Comparison of ENCODE assay signal across 8 cellular contexts in the genomic region with DNA sequence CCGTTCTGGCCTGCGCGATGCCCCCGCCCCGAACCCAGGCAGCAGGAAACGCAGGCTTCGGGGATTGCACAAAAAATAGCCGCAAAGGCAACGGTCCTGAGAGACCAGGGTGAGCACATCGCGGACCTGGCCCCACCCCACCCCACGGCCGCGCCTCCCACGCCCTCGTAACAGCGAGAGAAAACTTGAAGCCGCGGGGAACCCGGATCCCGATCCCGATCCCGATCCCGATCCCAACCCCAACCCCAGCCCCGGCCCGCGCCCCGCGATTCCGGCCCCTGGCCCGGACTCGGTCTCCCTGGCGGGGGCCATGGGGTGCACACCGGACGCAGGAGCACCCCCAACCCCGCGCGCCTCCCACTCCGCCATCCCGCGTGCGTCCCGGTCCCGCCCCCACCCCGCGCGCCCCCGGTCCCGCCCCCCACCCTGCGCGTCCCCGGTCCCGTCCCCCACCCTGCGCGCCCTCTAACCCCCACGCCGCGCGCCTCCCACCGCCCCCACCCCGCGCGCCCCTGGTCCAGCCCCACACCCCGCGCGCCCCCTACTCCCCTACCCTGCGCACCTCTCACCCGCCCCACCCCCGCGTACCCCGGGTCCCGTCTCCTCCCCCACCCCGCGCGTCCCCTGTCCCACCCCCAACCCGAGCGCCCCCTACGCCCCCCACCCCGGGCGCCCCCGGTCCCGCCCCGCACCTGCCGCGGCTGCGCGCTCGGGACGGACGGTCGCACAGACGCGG. TPM values are rescaled to one million over a fixed set of nuclear protein-coding genes. Genes with fewer than 3 reads are reported as not detected.
A peak's percentile ranks its signal among the peaks of the same experiment; 100 is the strongest.
DNase-seq lines count a peak whose midpoint lies in the region; ATAC-seq and TF ChIP-seq lines count a peak whose summit lies in the region.

No MANE protein-coding gene starts in this region.

- no peaks in the 10 kb centered on the region for H3K9me3 Mint-ChIP-seq in activated naive CD4-positive, alpha-beta T cell treated with anti-CD3 and anti-CD28 coated beads, Interleukin-2, amount 50 U/mL, for 72 hours
- H3K9me3 Mint-ChIP-seq in chondrocyte (ENCODE audit: low read depth): no peaks in the 10 kb centered on the region

- H3K27ac Mint-ChIP-seq in activated naive CD4-positive, alpha-beta T cell treated with anti-CD3 and anti-CD28 coated beads, Interleukin-2, amount 50 U/mL, for 72 hours: peak overlapping the region in 1 of 2 donors; percentile 99
- H3K27ac Mint-ChIP-seq in T-helper 17 cell: peak overlapping the region; percentile 96
- H3K27ac Mint-ChIP-seq in chondrocyte (ENCODE audit: unreplicated experiment): peak overlapping the region; percentile 17

- H3K4me3 Mint-ChIP-seq in T-helper 17 cell: peak overlapping the region; percentile 94
- H3K4me3 Mint-ChIP-seq in chondrocyte (ENCODE audit: unreplicated experiment): peak overlapping the region; percentile 77

- H3K4me3 ChIP-seq in liver (ENCODE audit: low read depth in 1 of 3, low read length in 3 of 3): peak overlapping the region; percentile 43 to 91 (median 87)

- H3K27me3 ChIP-seq in liver (ENCODE audit: control insufficient read depth in 4 of 4, insufficient read depth in 4 of 4, low read length in 3 of 4): no peaks in the 10 kb centered on the region

- H3K9me3 ChIP-seq in T-helper 17 cell (ENCODE audit: control insufficient read depth, low read length, poor library complexity, severe bottlenecking) (peaks cover 2% of the 10 kb centered on the region), liver (ENCODE audit: control insufficient read depth in 4 of 4, low read length in 3 of 4) (no peaks in the 10 kb centered on the region)

- peaks cover 2 to 16% (median 11%) of the 10 kb centered on the region in 4 donors for H3K36me3 ChIP-seq in liver (ENCODE audit: control insufficient read depth in 4 of 4, insufficient read depth in 3 of 4, low read depth in 1 of 4, low read length in 3 of 4)

- TF ChIP-seq RAD21 in liver (IDR thresholded peaks at IDR 0.05): no peak

- H3K4me1 ChIP-seq in liver (ENCODE audit: control insufficient read depth in 4 of 4, insufficient read depth in 4 of 4, low read length in 3 of 4): peaks cover 9 to 35% (median 27%) of the 10 kb centered on the region in 4 donors

- H3K27me3 Mint-ChIP-seq in T-helper 17 cell: no peaks in the 10 kb centered on the region
- H3K27me3 Mint-ChIP-seq in chondrocyte (ENCODE audit: low read depth): no peaks in the 10 kb centered on the region

- peak; percentile 52 for DNase-seq in activated naive CD4-positive, alpha-beta T cell treated with Interleukin-2 at 50 U/mL for 16 hours
- DNase-seq in activated naive CD4-positive, alpha-beta T cell treated with anti-CD3 and anti-CD28 coated beads, Interleukin-2, amount 50 U/mL, for 72 hours (ENCODE audit: low spot score in 2 of 2): no peak
- DNase-seq in T-helper 17 cell: peak in 2 of 3 donors; percentile 66 to 68
- DNase-seq in chondrocyte (ENCODE audit: low spot score): peak; percentile 76
- DNase-seq in stimulated activated naive CD4-positive, alpha-beta T cell (lab: John Stamatoyannopoulos, UW): peak; percentile 19 to 73 (median 66)

- no peak for ATAC-seq in activated naive CD4-positive, alpha-beta T cell treated with anti-CD3 and anti-CD28 coated beads, Interleukin-2, amount 50 U/mL, for 72 hours
- ATAC-seq in T-helper 17 cell: peak; percentile 4
- ATAC-seq in HG03159 (IDR thresholded peaks at IDR 0.05; ENCODE audit: unreplicated experiment): no peak
- ATAC-seq in GM21526 (IDR thresholded peaks at IDR 0.05; ENCODE audit: low FRiP score, unreplicated experiment): no peak

- H3K36me3 Mint-ChIP-seq in activated naive CD4-positive, alpha-beta T cell treated with anti-CD3 and anti-CD28 coated beads, Interleukin-2, amount 50 U/mL, for 72 hours: peaks cover 23 to 32% of the 10 kb centered on the region in 2 donors
- H3K36me3 Mint-ChIP-seq in T-helper 17 cell (ENCODE audit: low read depth) (peaks cover 4% of the 10 kb centered on the region), chondrocyte (ENCODE audit: low read depth) (peaks cover 7% of the 10 kb centered on the region)

- 3% methylated on average over 81 of the region's 93 CpGs for WGBS in liver

- H3K9ac ChIP-seq in liver (ENCODE audit: low read depth in 1 of 2, low read length in 2 of 2): no peak overlapping the region

- TF ChIP-seq CTCF in chondrocyte (IDR thresholded peaks at IDR 0.05) (no peak), liver (IDR thresholded peaks at IDR 0.05; ENCODE audit: low read depth, low read length, missing input control) (no peak)

- H3K4me1 Mint-ChIP-seq in T-helper 17 cell (peaks cover 36% of the 10 kb centered on the region), chondrocyte (ENCODE audit: low read depth) (peaks cover 39% of the 10 kb centered on the region)

- peak overlapping the region; percentile 55 to 56 for H3K27ac ChIP-seq in liver (ENCODE audit: low read depth in 1 of 2, low read length in 2 of 2)

TF ChIP-seq in liver, 16 proteins besides CTCF, POLR2A, EP300 and RAD21:
- TF ChIP-seq SP1 (IDR thresholded peaks at IDR 0.05) (no peak), JUND (IDR thresholded peaks at IDR 0.05) (no peak), NR2F2 (IDR thresholded peaks at IDR 0.05) (no peak), HNF4G (IDR thresholded peaks at IDR 0.05) (no peak), EGR1 (IDR thresholded peaks at IDR 0.05; ENCODE audit: low read depth in 2 of 2) (no peak), HNF4A (conservative IDR thresholded peaks at IDR 0.05) (no peak), YY1 (IDR thresholded peaks at IDR 0.05) (no peak), GABPA (IDR thresholded peaks at IDR 0.05 in 1 of 2, conservative IDR thresholded peaks at IDR 0.05 in 1 of 2) (no peak), FOXA1 (IDR thresholded peaks at IDR 0.05) (no peak), FOXA2 (IDR thresholded peaks at IDR 0.05) (no peak)
- TF ChIP-seq, protein P1, sequence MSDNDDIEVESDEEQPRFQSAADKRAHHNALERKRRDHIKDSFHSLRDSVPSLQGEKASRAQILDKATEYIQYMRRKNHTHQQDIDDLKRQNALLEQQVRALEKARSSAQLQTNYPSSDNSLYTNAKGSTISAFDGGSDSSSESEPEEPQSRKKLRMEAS (IDR thresholded peaks at IDR 0.05): no peak
- TF ChIP-seq, protein P2, sequence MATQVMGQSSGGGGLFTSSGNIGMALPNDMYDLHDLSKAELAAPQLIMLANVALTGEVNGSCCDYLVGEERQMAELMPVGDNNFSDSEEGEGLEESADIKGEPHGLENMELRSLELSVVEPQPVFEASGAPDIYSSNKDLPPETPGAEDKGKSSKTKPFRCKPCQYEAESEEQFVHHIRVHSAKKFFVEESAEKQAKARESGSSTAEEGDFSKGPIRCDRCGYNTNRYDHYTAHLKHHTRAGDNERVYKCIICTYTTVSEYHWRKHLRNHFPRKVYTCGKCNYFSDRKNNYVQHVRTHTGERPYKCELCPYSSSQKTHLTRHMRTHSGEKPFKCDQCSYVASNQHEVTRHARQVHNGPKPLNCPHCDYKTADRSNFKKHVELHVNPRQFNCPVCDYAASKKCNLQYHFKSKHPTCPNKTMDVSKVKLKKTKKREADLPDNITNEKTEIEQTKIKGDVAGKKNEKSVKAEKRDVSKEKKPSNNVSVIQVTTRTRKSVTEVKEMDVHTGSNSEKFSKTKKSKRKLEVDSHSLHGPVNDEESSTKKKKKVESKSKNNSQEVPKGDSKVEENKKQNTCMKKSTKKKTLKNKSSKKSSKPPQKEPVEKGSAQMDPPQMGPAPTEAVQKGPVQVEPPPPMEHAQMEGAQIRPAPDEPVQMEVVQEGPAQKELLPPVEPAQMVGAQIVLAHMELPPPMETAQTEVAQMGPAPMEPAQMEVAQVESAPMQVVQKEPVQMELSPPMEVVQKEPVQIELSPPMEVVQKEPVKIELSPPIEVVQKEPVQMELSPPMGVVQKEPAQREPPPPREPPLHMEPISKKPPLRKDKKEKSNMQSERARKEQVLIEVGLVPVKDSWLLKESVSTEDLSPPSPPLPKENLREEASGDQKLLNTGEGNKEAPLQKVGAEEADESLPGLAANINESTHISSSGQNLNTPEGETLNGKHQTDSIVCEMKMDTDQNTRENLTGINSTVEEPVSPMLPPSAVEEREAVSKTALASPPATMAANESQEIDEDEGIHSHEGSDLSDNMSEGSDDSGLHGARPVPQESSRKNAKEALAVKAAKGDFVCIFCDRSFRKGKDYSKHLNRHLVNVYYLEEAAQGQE (IDR thresholded peaks at IDR 0.05): no peak
- TF ChIP-seq, protein P3, sequence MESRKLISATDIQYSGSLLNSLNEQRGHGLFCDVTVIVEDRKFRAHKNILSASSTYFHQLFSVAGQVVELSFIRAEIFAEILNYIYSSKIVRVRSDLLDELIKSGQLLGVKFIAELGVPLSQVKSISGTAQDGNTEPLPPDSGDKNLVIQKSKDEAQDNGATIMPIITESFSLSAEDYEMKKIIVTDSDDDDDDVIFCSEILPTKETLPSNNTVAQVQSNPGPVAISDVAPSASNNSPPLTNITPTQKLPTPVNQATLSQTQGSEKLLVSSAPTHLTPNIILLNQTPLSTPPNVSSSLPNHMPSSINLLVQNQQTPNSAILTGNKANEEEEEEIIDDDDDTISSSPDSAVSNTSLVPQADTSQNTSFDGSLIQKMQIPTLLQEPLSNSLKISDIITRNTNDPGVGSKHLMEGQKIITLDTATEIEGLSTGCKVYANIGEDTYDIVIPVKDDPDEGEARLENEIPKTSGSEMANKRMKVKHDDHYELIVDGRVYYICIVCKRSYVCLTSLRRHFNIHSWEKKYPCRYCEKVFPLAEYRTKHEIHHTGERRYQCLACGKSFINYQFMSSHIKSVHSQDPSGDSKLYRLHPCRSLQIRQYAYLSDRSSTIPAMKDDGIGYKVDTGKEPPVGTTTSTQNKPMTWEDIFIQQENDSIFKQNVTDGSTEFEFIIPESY (IDR thresholded peaks at IDR 0.05): no peak
TF ChIP-seq in liver: peak in this region for 0.

RNA-seq across cellular contexts. Expression of a gene that starts 29.0 kb away (rescaled TPM):
- 10 to 100 TPM; 62.9 to 77.1 TPM for total RNA-seq in activated naive CD4-positive, alpha-beta T cell treated with anti-CD3 and anti-CD28 coated beads, Interleukin-2, amount 50 U/mL, for 72 hours
- total RNA-seq in T-helper 17 cell (10 to 100 TPM; 32.8 to 34.0 TPM), chondrocyte (22.2 to 23.9 TPM (median 22.7 TPM) in 3 replicates), liver (10 to 100 TPM; 10.5 to 22.9 TPM)
- 10 to 100 TPM; 12.6 to 16.2 TPM for polyA plus RNA-seq in liver

RNA-seq across cellular contexts. Expression of a gene that starts 29.1 kb away (rescaled TPM):
- total RNA-seq in activated naive CD4-positive, alpha-beta T cell treated with anti-CD3 and anti-CD28 coated beads, Interleukin-2, amount 50 U/mL, for 72 hours: 1 to 10 TPM; 2.9 to 7.2 TPM
- 1 to 10 TPM; 1.7 to 3.6 TPM for total RNA-seq in T-helper 17 cell
- total RNA-seq in chondrocyte: 12.0 to 13.4 TPM (median 12.8 TPM) in 3 replicates
- 1 to 10 TPM; 2.0 to 2.2 TPM for total RNA-seq in liver
- 1 to 10 TPM; 1.0 to 1.6 TPM for polyA plus RNA-seq in liver

Comparison
In these comparisons a context has a peak if more than half of its experiments do, and no peak if none do; other contexts are left out.
1. DNase-seq: peak in activated naive CD4-positive, alpha-beta T cell treated with Interleukin-2 at 50 U/mL for 16 hours (single experiment), T-helper 17 cell (2 of 3), chondrocyte (single experiment) and stimulated activated naive CD4-positive, alpha-beta T cell (6 of 6); none in activated naive CD4-positive, alpha-beta T cell treated with anti-CD3 and anti-CD28 coated beads, Interleukin-2, amount 50 U/mL, for 72 hours (0 of 2).